ENCODE assay signal across 7 cellular contexts in genomic region chr16:88686439-88687253, GRCh38. TPM values are rescaled to one million over a fixed set of nuclear protein-coding genes. Genes with fewer than 3 reads are reported as not detected.
DNase-seq lines count a peak whose midpoint lies in the region; ATAC-seq, FAIRE-seq and TF ChIP-seq lines count a peak whose summit lies in the region.

Gene SNAI3 (minus strand): TSS chr16:88686507. CDS start chr16:88686406, 101 bp downstream.

- H3K9me3 ChIP-seq in WERI-Rb-1 (ENCODE audit: severe bottlenecking), result no peaks in the 10 kb centered on the region

- TF ChIP-seq CTCF in WERI-Rb-1 (IDR thresholded peaks at IDR 0.05; ENCODE audit: low read depth, low read length) (no peak), bronchial epithelial cell (IDR thresholded peaks at IDR 0.05; ENCODE audit: insufficient read depth, low read length, severe bottlenecking) (no peak)

- H3K36me3 ChIP-seq in WERI-Rb-1 (no peaks in the 10 kb centered on the region), bronchial epithelial cell (ENCODE audit: control insufficient read depth, insufficient read depth, low read length) (no peaks in the 10 kb centered on the region)

- H3K27ac ChIP-seq in WERI-Rb-1, result peak within 1 kb of the TSS; percentile 28; the same call in 1 of the 2 replicates

- no peak for FAIRE-seq in bronchial epithelial cell (lab: Jason Lieb, UNC)

- H3K27me3 ChIP-seq in WERI-Rb-1 (ENCODE audit: insufficient read depth, low read depth, severe bottlenecking) (no peaks in the 10 kb centered on the region), bronchial epithelial cell (ENCODE audit: control insufficient read depth, insufficient read depth, low read length) (peaks cover 3% of the 10 kb centered on the region)

- DNase-seq in NCI-H1930 (lab: John Stamatoyannopoulos, UW) (peak; percentile 53 to 64), WERI-Rb-1 (peak; percentile 80), bronchial epithelial cell (ENCODE audit: low read depth) (peak; percentile 52), kidney tubule cell (ENCODE audit: low spot score) (peak; percentile 72)
- DNase-seq in stimulated activated CD4-positive, alpha-beta T cell treated with anti-CD3 and anti-CD28 coated beads, Interleukin-1b, Interleukin-23, amount 100 ng/mL, for 24 hours (ENCODE audit: low read depth in 4 of 4, low spot score in 1 of 4), result peak; percentile 50 to 82 (median 67)

- peak; percentile 78 for ATAC-seq in GM18498 (IDR thresholded peaks at IDR 0.05; ENCODE audit: unreplicated experiment)
- peak; percentile 77 for ATAC-seq in HG02798 (IDR thresholded peaks at IDR 0.05; ENCODE audit: poor library complexity, unreplicated experiment)

- H3K4me3 ChIP-seq in WERI-Rb-1 (ENCODE audit: low read depth, low read length) (peak within 1 kb of the TSS; percentile 51), bronchial epithelial cell (ENCODE audit: low read depth, low read length) (peak within 1 kb of the TSS; percentile 49)

RNA-seq across cellular contexts. Expression of gene SNAI3, which starts in this region (rescaled TPM):
- 0.26 TPM in 1 of 2 replicates, not detected in the other for total RNA-seq in bronchial epithelial cell

Comparison
In these comparisons a context has a peak if more than half of its experiments do, and no peak if none do; other contexts are left out.
1. Peak in every context shown above with its lines: DNase-seq, ATAC-seq, H3K4me3 ChIP-seq and H3K27ac ChIP-seq.
2. Peak in DNase-seq and H3K4me3 ChIP-seq in bronchial epithelial cell; RNA of the gene not detected or under 1 TPM.